ENCODE assay signal across 8 cellular contexts in the genomic region with DNA sequence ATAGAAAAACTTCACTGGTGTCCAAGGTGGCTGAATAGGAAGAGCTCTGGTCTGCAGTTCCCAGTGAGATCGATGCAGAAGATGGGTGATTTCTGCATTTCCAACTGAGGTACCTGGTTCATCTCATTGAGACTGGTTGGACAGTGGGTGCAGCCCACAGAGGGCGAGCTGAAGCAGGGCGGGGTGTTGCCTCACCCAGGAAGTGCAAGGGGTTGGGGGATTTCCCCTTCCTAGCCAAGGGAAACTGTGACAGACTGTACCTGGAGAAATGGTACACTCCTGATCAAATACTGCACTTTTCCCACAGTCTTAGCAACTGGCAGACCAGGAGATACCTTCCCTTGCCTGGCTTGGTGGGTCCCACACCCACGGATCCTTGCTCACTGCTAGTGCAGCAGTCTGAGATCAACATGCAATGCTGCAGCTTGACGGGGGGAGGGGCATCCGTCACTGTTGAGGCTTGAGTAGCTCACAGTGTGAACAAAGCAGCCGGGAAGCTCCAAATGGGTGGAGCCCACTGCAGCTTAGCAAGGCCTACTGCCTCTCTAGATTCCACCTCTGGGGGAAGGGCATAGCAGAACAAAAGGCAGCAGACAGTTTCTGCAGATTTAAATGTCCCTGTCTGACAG.
DNase-seq lines count a peak whose midpoint lies in the region; TF ChIP-seq lines count a peak whose summit lies in the region.
"Not testable (repeated sequence)": the region's sequence is repeated elsewhere in the genome, so short reads cannot be mapped to it uniquely, and the experiment has no call there.

No MANE protein-coding gene starts in this region.

- H4K91ac ChIP-seq in mesenchymal stem cell (ENCODE audit: low read length), result not testable (repeated sequence)

- 43% methylated on average over 7 of the region's 7 CpGs for WGBS in hepatocyte (ENCODE audit: low lambda C conversion rate, missing lambda C conversion rate)
- 43% methylated on average over 7 of the region's 7 CpGs for WGBS in mesenchymal stem cell

- BruUV-seq in Calu3 (replicated peaks; lab: Mats Ljungman, UMichigan), result not testable (repeated sequence)

- H4K20me1 ChIP-seq in hepatocyte (ENCODE audit: insufficient read depth, poor library complexity, severe bottlenecking), result not testable (repeated sequence)

- H3K23ac ChIP-seq in mesenchymal stem cell (ENCODE audit: low read length in 2 of 2), result not testable (repeated sequence)

- H3K27ac ChIP-seq in HUES48 (ENCODE audit: low read depth, low read length), result peak overlapping the region; percentile 39
- H3K27ac ChIP-seq in SK-N-MC; brain microvascular endothelial cell; hepatocyte; mesenchymal stem cell (ENCODE audit: low read length, poor library complexity, severe bottlenecking): not testable (repeated sequence)

- not testable (repeated sequence) for H3K79me1 ChIP-seq in mesenchymal stem cell (replicated peaks; ENCODE audit: low read length, poor library complexity, severe bottlenecking)

- H3K4me2 ChIP-seq in hepatocyte; mesenchymal stem cell (ENCODE audit: low read length, poor library complexity, severe bottlenecking): not testable (repeated sequence)

- in situ Hi-C loops in brain microvascular endothelial cell (cut with HindIII; ENCODE audit: low pct_ligation_motif_present, low sequenced_read_pairs), result not testable (repeated sequence)

- not testable (repeated sequence) for H3K9ac ChIP-seq in HUES48 (ENCODE audit: low read depth, low read length); SK-N-MC (ENCODE audit: insufficient read length); mesenchymal stem cell (ENCODE audit: low read length)

- not testable (repeated sequence) for H3K36me3 Mint-ChIP-seq in Calu3 (ENCODE audit: insufficient read depth, unreplicated experiment)

- H3K9me2 ChIP-seq in hepatocyte (replicated peaks; ENCODE audit: insufficient read depth), result not testable (repeated sequence)

- not testable (repeated sequence) for H2BK12ac ChIP-seq in mesenchymal stem cell (ENCODE audit: low read length in 2 of 2)

- DNase-seq in Calu3 (peak; percentile 37), NCI-H2227 (lab: John Stamatoyannopoulos, UW; ENCODE audit: unreplicated experiment) (peak; percentile 73), SK-N-MC (ENCODE audit: low read depth, low spot score) (peak; percentile 8), brain microvascular endothelial cell (peak; percentile 7), hepatocyte (ENCODE audit: low spot score) (peak; percentile 58), mesenchymal stem cell (peak; percentile 27)
- peak; percentile 7 for DNase-seq in stimulated activated CD4-positive, alpha-beta T cell treated with anti-CD3 and anti-CD28 coated beads, Interleukin-15, amount 100 ng/mL, for 24 hours

- not testable (repeated sequence) for H3K4me3 Mint-ChIP-seq in Calu3 (ENCODE audit: low read depth, unreplicated experiment)

- H3K4ac ChIP-seq in mesenchymal stem cell (ENCODE audit: low read depth in 1 of 2, low read length in 2 of 2), result not testable (repeated sequence)

- not testable (repeated sequence) for H3K27ac Mint-ChIP-seq in Calu3 (ENCODE audit: unreplicated experiment)

- not testable (repeated sequence) for H4K8ac ChIP-seq in mesenchymal stem cell (ENCODE audit: low read length)

- not testable (repeated sequence) for TF ChIP-seq CTCF in Calu3 (IDR thresholded peaks at IDR 0.05; ENCODE audit: unreplicated experiment); brain microvascular endothelial cell (IDR thresholded peaks at IDR 0.05; ENCODE audit: low read depth, low read length, missing control alignments); hepatocyte (IDR thresholded peaks at IDR 0.05; ENCODE audit: poor library complexity)

- not testable (repeated sequence) for H3K79me2 ChIP-seq in hepatocyte

- not testable (repeated sequence) for H2BK120ac ChIP-seq in mesenchymal stem cell (ENCODE audit: low read depth, low read length)

- H2BK15ac ChIP-seq in mesenchymal stem cell (ENCODE audit: low read depth, poor library complexity, severe bottlenecking), result not testable (repeated sequence)

- H2AFZ ChIP-seq in hepatocyte; mesenchymal stem cell (ENCODE audit: low read depth, low read length): not testable (repeated sequence)

- H3K36me3 ChIP-seq in HUES48 (ENCODE audit: control insufficient read depth, insufficient read depth, low read length); SK-N-MC (ENCODE audit: insufficient read depth, low read length); brain microvascular endothelial cell (replicated peaks); hepatocyte (replicated peaks; ENCODE audit: insufficient read depth, low read depth); mesenchymal stem cell (ENCODE audit: control insufficient read depth in 1 of 2, insufficient read depth in 2 of 2, low read depth in 1 of 2, low read length in 2 of 2): not testable (repeated sequence)

- intact Hi-C loops in Calu3 (cut with micrococcal nuclease; ENCODE audit: unreplicated experiment), result not testable (repeated sequence)

- CTCF ChIA-PET in Calu3 (lab: Charles Lee), result interaction anchor here (0.6 kb wide), 1 partner anchor 570 kb away, joined by 3 read pairs; no protein-coding TSS in a partner anchor

- H3K9me3 ChIP-seq in HUES48 (ENCODE audit: control insufficient read depth, insufficient read depth, low read length); SK-N-MC (ENCODE audit: low read depth, low read length); hepatocyte (ENCODE audit: low read depth); mesenchymal stem cell (ENCODE audit: control insufficient read depth, low read length): not testable (repeated sequence)

- H3K27me3 ChIP-seq in HUES48 (ENCODE audit: control insufficient read depth, insufficient read depth, low read length); brain microvascular endothelial cell (replicated peaks); hepatocyte; mesenchymal stem cell (ENCODE audit: control insufficient read depth in 1 of 2, insufficient read depth in 1 of 2, low read length in 2 of 2): not testable (repeated sequence)

- not testable (repeated sequence) for H3K4me1 ChIP-seq in HUES48 (ENCODE audit: control insufficient read depth, insufficient read depth, low read length); hepatocyte (ENCODE audit: insufficient read depth); mesenchymal stem cell (ENCODE audit: control insufficient read depth, insufficient read depth, low read depth, low read length)

- H3K4me3 ChIP-seq in HUES48 (ENCODE audit: low read depth, low read length); brain microvascular endothelial cell (ENCODE audit: low read depth, low read length); hepatocyte; mesenchymal stem cell (ENCODE audit: insufficient read depth in 1 of 2, low read depth in 1 of 2, low read length in 2 of 2): not testable (repeated sequence)
- 0 out of 2 replicates have a peak overlapping the region, but pooled peaks have one; percentile 15 for H3K4me3 ChIP-seq in SK-N-MC

- H2BK5ac ChIP-seq in mesenchymal stem cell (ENCODE audit: low read depth, low read length, poor library complexity, severe bottlenecking), result not testable (repeated sequence)

- not testable (repeated sequence) for H3K27me3 Mint-ChIP-seq in Calu3 (ENCODE audit: unreplicated experiment)

- H3K18ac ChIP-seq in mesenchymal stem cell (ENCODE audit: low read depth in 1 of 2, low read length in 2 of 2), result not testable (repeated sequence)

- H2AK5ac ChIP-seq in mesenchymal stem cell (ENCODE audit: low read length, severe bottlenecking), result not testable (repeated sequence)

- H3K14ac ChIP-seq in mesenchymal stem cell (ENCODE audit: low read length in 2 of 2), result peak overlapping the region in 1 of 2 experiments; percentile 9

- H3K9me3 Mint-ChIP-seq in Calu3 (ENCODE audit: low read depth, unreplicated experiment), result not testable (repeated sequence)

- H3K4me1 Mint-ChIP-seq in Calu3 (ENCODE audit: low read depth, unreplicated experiment), result not testable (repeated sequence)

Comparison
In these comparisons a context has a peak if more than half of its experiments do, and no peak if none do; other contexts are left out.
1. DNase-seq: peak in every context shown above with its lines; median percentile 73 in NCI-H2227; 58 in hepatocyte; 37 in Calu3; 27 in mesenchymal stem cell; 8 in SK-N-MC; 7 in brain microvascular endothelial cell; 7 in stimulated activated CD4-positive, alpha-beta T cell treated with anti-CD3 and anti-CD28 coated beads, Interleukin-15, amount 100 ng/mL, for 24 hours.